15 cellular contexts compared by ENCODE assay signal in the genomic region with DNA sequence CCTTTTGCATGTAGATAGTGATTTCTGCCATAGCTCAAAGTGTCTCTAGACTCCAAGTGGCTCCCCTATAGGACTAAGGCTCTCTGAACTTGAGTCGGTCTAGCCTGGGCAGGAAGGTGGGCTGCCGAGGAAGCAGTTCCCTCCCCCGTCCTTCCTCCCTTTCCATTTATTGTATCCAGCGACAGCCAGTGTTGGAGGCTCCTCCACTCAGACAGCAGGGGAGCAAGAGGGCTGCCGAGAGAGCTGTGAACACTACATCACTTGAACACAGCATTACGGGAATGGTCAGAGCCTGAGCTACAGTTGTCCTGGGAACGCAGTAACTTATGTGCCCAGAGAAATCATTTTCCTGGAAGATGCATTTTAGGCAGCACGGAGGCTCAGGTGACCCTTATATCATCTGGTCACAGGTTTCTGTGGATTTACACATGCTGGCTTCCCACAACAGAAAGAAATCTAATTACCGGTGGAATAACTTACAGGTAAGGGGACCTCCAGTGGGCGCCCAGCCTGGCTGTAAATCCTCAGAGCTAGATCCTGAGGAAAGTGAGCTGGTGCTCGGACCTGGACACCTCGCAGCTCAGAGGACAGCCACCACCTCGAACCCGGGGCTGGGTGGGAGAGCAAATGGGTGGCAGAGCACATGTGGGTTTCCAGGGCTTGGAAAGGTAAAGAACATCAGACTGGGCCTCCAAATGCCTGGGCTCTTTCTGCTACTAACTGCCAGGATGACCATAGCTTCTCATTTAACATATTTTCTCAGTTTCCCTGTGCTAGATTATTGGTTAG.
DNase-seq lines count a peak whose midpoint lies in the region; ATAC-seq, FAIRE-seq and TF ChIP-seq lines count a peak whose summit lies in the region.
"Had no signal": no experiment of that assay in that cellular context is flagged by ENCODE, and none has a peak within 500 bp of the region (broad histone marks: within the 10 kb centered on the region; RNA-seq: fewer than 3 reads in every experiment).

No MANE protein-coding gene starts in this region.

- H3K9me3 ChIP-seq in NT2/D1 (ENCODE audit: insufficient read depth, low read length) (no peaks in the 10 kb centered on the region), endothelial cell of umbilical vein (replicated peaks; ENCODE audit: control insufficient read depth, insufficient read depth, low read length) (no peaks in the 10 kb centered on the region)
- H3K9me3 ChIP-seq: testis had no signal

- dilution Hi-C loops in endothelial cell of umbilical vein (cut with MboI; ENCODE audit: extremely low pct_ligation_motif_present, low sequenced_read_pairs), result no loop called here

- H3K9me1 ChIP-seq in endothelial cell of umbilical vein (replicated peaks; ENCODE audit: control insufficient read depth, extremely low read depth, insufficient read depth, low read length), result no peaks in the 10 kb centered on the region

- H3K9ac ChIP-seq in NT2/D1 (ENCODE audit: insufficient read length, low read depth) (no peak overlapping the region), endothelial cell of umbilical vein (replicated peaks; ENCODE audit: extremely low read depth, insufficient read depth, low read length) (no peak overlapping the region)

- intact Hi-C loops in endothelial cell of umbilical vein (cut with micrococcal nuclease), result loop anchor here (5.0 to 10.0 kb wide), 3 partner anchors 71 to 159 kb away; no protein-coding TSS in a partner anchor

- no peak for TF ChIP-seq POLR2A in endothelial cell of umbilical vein (IDR thresholded peaks at IDR 0.05; ENCODE audit: low read depth, low read length)

- POLR2A ChIA-PET in endothelial cell of umbilical vein (lab: Charles Lee), result no interaction called here

- CTCF ChIA-PET in endothelial cell of umbilical vein (lab: Charles Lee), result interaction anchor here (1.0 to 1.9 kb wide), 7 partner anchors 15 to 1178 kb away, joined by 3 to 9 read pairs (median 5); no protein-coding TSS in a partner anchor

- H3K4me2 ChIP-seq in endothelial cell of umbilical vein (ENCODE audit: insufficient read depth, low read length), result peak overlapping the region; percentile 16

- peak overlapping the region; percentile 7 for H2AFZ ChIP-seq in endothelial cell of umbilical vein (ENCODE audit: low read depth, low read length)

- H3K27me3 ChIP-seq in NT2/D1 (ENCODE audit: insufficient read depth, insufficient read length), result no peaks in the 10 kb centered on the region
- H3K27me3 ChIP-seq in endothelial cell of umbilical vein (ENCODE audit: control insufficient read depth in 2 of 2, insufficient read depth in 2 of 2, low read length in 2 of 2), result no peaks in the 10 kb centered on the region
- H3K27me3 ChIP-seq: testis had no signal

- no peaks in the 10 kb centered on the region for H3K79me2 ChIP-seq in endothelial cell of umbilical vein (ENCODE audit: control insufficient read depth, insufficient read depth, low read length)

- no peak for ATAC-seq in HG02571 (IDR thresholded peaks at IDR 0.05; ENCODE audit: unreplicated experiment)
- ATAC-seq: left cardiac atrium, PC-3, SK-N-SH treated with all-trans-retinoic acid at 6 μM for 48 hours had no signal

- H3K27ac ChIP-seq in endothelial cell of umbilical vein (ENCODE audit: insufficient read depth, low read depth, low read length), result no peak overlapping the region
- H3K27ac ChIP-seq: testis had no signal

- no peaks in the 10 kb centered on the region for H3K9me3 Mint-ChIP-seq in neural crest cell
- H3K9me3 Mint-ChIP-seq: naive B cell had no signal

- H3K36me3 ChIP-seq in NT2/D1 (ENCODE audit: insufficient read depth, insufficient read length, low read length) (no peaks in the 10 kb centered on the region), endothelial cell of umbilical vein (ENCODE audit: control insufficient read depth in 2 of 2, extremely low read depth in 1 of 2, insufficient read depth in 2 of 2, low read length in 2 of 2) (no peaks in the 10 kb centered on the region)

- peaks cover 6% of the 10 kb centered on the region for H3K4me1 Mint-ChIP-seq in neural crest cell

- peak overlapping the region; percentile 25 for H3K4me3 Mint-ChIP-seq in neural crest cell
- H3K4me3 Mint-ChIP-seq: naive B cell had no signal

- FAIRE-seq in HTR-8/SVneo (lab: Jason Lieb, UNC), result peak; percentile 38
- peak; percentile 47 for FAIRE-seq in endothelial cell of umbilical vein (lab: Jason Lieb, UNC)
- FAIRE-seq: GM12891 had no signal

- no peaks in the 10 kb centered on the region for H4K20me1 ChIP-seq in endothelial cell of umbilical vein (replicated peaks; ENCODE audit: control insufficient read depth, extremely low read depth, insufficient read depth, low read length)

- peak in 1 of 2 donors; percentile 31 for TF ChIP-seq CTCF in endothelial cell of umbilical vein (IDR thresholded peaks at IDR 0.05; ENCODE audit: extremely low read depth in 1 of 2, insufficient read depth in 1 of 2, low read depth in 1 of 2, low read length in 2 of 2)
- no peak for TF ChIP-seq CTCF in neural crest cell (conservative IDR thresholded peaks at IDR 0.05)

- no TSS peak for BruUV-seq in endothelial cell of umbilical vein (replicated peaks; lab: Mats Ljungman, UMichigan)

- no peak overlapping the region for H3K4me3 ChIP-seq in NT2/D1 (ENCODE audit: insufficient read length, low read depth)
- no peak overlapping the region for H3K4me3 ChIP-seq in endothelial cell of umbilical vein (replicated peaks in 1 of 3; ENCODE audit: insufficient read depth in 1 of 3, low read depth in 1 of 3, low read length in 3 of 3)
- H3K4me3 ChIP-seq: testis had no signal

- no peaks in the 10 kb centered on the region for H3K27me3 Mint-ChIP-seq in neural crest cell (ENCODE audit: low read depth)

- H3K36me3 Mint-ChIP-seq in neural crest cell (ENCODE audit: low read depth), result no peaks in the 10 kb centered on the region
- H3K36me3 Mint-ChIP-seq: naive B cell had no signal

- H3K27ac Mint-ChIP-seq in neural crest cell (ENCODE audit: unreplicated experiment), result no peak overlapping the region

- peaks cover 6% of the 10 kb centered on the region for H3K4me1 ChIP-seq in NT2/D1 (ENCODE audit: insufficient read depth, insufficient read length)
- no peaks in the 10 kb centered on the region for H3K4me1 ChIP-seq in endothelial cell of umbilical vein (ENCODE audit: control insufficient read depth, extremely low read depth, insufficient read depth, low read length)
- H3K4me1 ChIP-seq: testis had no signal

- no peak for DNase-seq in HTR-8/SVneo (ENCODE audit: insufficient read length, low spot score)
- peak; percentile 39 for DNase-seq in NT2/D1 (ENCODE audit: low read depth, low spot score)
- peak; percentile 69 for DNase-seq in endothelial cell of umbilical vein (ENCODE audit: low read depth, low spot score)
- no peak for DNase-seq in neural crest cell (ENCODE audit: low read depth, low spot score)
- DNase-seq in NCI-H128 (lab: John Stamatoyannopoulos, UW; ENCODE audit: unreplicated experiment), result no peak
- DNase-seq in stimulated activated CD4-positive, alpha-beta T cell treated with anti-CD3 and anti-CD28 coated beads, Interleukin-4, amount 100 ng/mL, for 24 hours, result no peak
- DNase-seq: activated gamma-delta T cell treated with Interleukin-2 at 50 U/mL for 16 hours, left cardiac atrium, naive B cell, NCI-H446, PC-3, testis had no signal

TF ChIP-seq in endothelial cell of umbilical vein, 7 proteins besides CTCF, POLR2A, EP300 and RAD21:
- TF ChIP-seq EZH2 (IDR thresholded peaks at IDR 0.05; ENCODE audit: borderline replicate concordance, low read depth, low read length, severe bottlenecking), result no peak
- TF ChIP-seq JUN (IDR thresholded peaks at IDR 0.05; ENCODE audit: borderline replicate concordance, insufficient read depth, insufficient read length, low read depth), result no peak
- TF ChIP-seq MYC (IDR thresholded peaks at IDR 0.05; ENCODE audit: low read depth, low read length), result no peak
- TF ChIP-seq FOS (IDR thresholded peaks at IDR 0.05; ENCODE audit: borderline replicate concordance, insufficient read depth, low read length), result no peak
- TF ChIP-seq GATA2 (IDR thresholded peaks at IDR 0.05; ENCODE audit: insufficient read depth, insufficient read length, low read depth, low read length), result no peak
- TF ChIP-seq, protein P1, sequence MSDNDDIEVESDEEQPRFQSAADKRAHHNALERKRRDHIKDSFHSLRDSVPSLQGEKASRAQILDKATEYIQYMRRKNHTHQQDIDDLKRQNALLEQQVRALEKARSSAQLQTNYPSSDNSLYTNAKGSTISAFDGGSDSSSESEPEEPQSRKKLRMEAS (IDR thresholded peaks at IDR 0.05; ENCODE audit: insufficient read depth, insufficient read length), result no peak
- no peak for TF ChIP-seq POLR2AphosphoS5 (IDR thresholded peaks at IDR 0.05; ENCODE audit: insufficient read depth, low read depth, low read length)

Comparison
In these comparisons a context has a peak if more than half of its experiments do, and no peak if none do; other contexts are left out.
1. DNase-seq: peak in NT2/D1 (single experiment) and endothelial cell of umbilical vein (single experiment); none in HTR-8/SVneo (single experiment), neural crest cell (single experiment), NCI-H128 (single experiment) and stimulated activated CD4-positive, alpha-beta T cell treated with anti-CD3 and anti-CD28 coated beads, Interleukin-4, amount 100 ng/mL, for 24 hours (single experiment).